19 cellular contexts compared by ENCODE assay signal in genomic region chr7:106609416-106609815, GRCh38. TPM values are rescaled to one million over a fixed set of nuclear protein-coding genes. Genes with fewer than 3 reads are reported as not detected.
A peak's percentile ranks its signal among the peaks of the same experiment; 100 is the strongest.
DNase-seq lines count a peak whose midpoint lies in the region; ATAC-seq, FAIRE-seq and TF ChIP-seq lines count a peak whose summit lies in the region.
"Had no signal": no experiment of that assay in that cellular context is flagged by ENCODE, and none has a peak within 500 bp of the region (broad histone marks: within the 10 kb centered on the region; RNA-seq: fewer than 3 reads in every experiment).

No MANE protein-coding gene starts in this region.

- H2AFZ ChIP-seq in ACC112 (ENCODE audit: low read length, unreplicated experiment): peak overlapping the region; percentile 81
- peak overlapping the region; percentile 80 for H2AFZ ChIP-seq in IMR-90 (replicated peaks; ENCODE audit: low read length, poor library complexity)

- WGBS in IMR-90 (ENCODE audit: extremely low coverage in 2 of 2, insufficient read length in 1 of 2), 2 experiments: 74% methylated on average over 4 of the region's 5 CpGs; no CpG with 5 or more reads in 1 of the 2 experiments

- peaks cover 55% of the 10 kb centered on the region for H3K4me1 ChIP-seq in ACC112 (ENCODE audit: control insufficient read depth, insufficient read depth, low read length, unreplicated experiment)
- peaks cover 17% of the 10 kb centered on the region for H3K4me1 ChIP-seq in IMR-90 (ENCODE audit: control insufficient read depth, insufficient read depth, low read length)

- H2BK15ac ChIP-seq in IMR-90 (ENCODE audit: low read depth, low read length): peak overlapping the region; percentile 100

- H3K36me3 ChIP-seq in ACC112 (ENCODE audit: insufficient read depth, low read length): no peaks in the 10 kb centered on the region
- H3K36me3 ChIP-seq in IMR-90 (ENCODE audit: control insufficient read depth, insufficient read depth, low read length): no peaks in the 10 kb centered on the region
- no peaks in the 10 kb centered on the region for H3K36me3 ChIP-seq in bronchial epithelial cell (ENCODE audit: control insufficient read depth, insufficient read depth, low read length)
- H3K36me3 ChIP-seq in kidney epithelial cell (ENCODE audit: control insufficient read depth, insufficient read depth, low read length): no peaks in the 10 kb centered on the region
- H3K36me3 ChIP-seq: Peyer's patch, tibial nerve had no signal

- H3K9me3 ChIP-seq in IMR-90 (ENCODE audit: control insufficient read depth, insufficient read depth, low read length): peaks cover 6% of the 10 kb centered on the region

- H3K27ac ChIP-seq in ACC112 (ENCODE audit: low read depth, low read length) (peak overlapping the region; percentile 88), IMR-90 (ENCODE audit: insufficient read depth, low read length) (peak overlapping the region; percentile 75)
- H3K27ac ChIP-seq: HL-60, tibial nerve had no signal

- H3K14ac ChIP-seq in IMR-90 (replicated peaks; ENCODE audit: low read depth, low read length): peak overlapping the region; percentile 98

- peak overlapping the region; percentile 98 for H2BK20ac ChIP-seq in IMR-90 (ENCODE audit: low read depth, low read length)

- FAIRE-seq in bronchial epithelial cell (lab: Jason Lieb, UNC): no peak
- FAIRE-seq: G401.6 had no signal

- peak overlapping the region; percentile 98 for H4K91ac ChIP-seq in IMR-90 (ENCODE audit: insufficient read depth, low read depth, low read length)

- dilution Hi-C loops in IMR-90 (cut with HindIII; ENCODE audit: low sequenced_read_pairs, unreplicated experiment): no loop called here

- H2BK5ac ChIP-seq in IMR-90 (ENCODE audit: low read depth, low read length, poor library complexity, severe bottlenecking): peak overlapping the region; percentile 96

- peak; percentile 91 for DNase-seq in IMR-90
- peak; percentile 86 for DNase-seq in bronchial epithelial cell (ENCODE audit: low read depth)
- DNase-seq in kidney epithelial cell (ENCODE audit: low read depth): peak; percentile 44
- no peak for DNase-seq in NCI-H1048 (lab: John Stamatoyannopoulos, UW)
- no peak for DNase-seq in activated gamma-delta T cell treated with Interleukin-2 at 50 U/mL for 16 hours
- DNase-seq: activated naive CD8-positive, alpha-beta T cell treated with anti-CD3 and anti-CD28 coated beads, Interleukin-2, amount 50 U/mL, for 24 hours; AML-193; endodermal cell; NCI-H345; stimulated activated CD4-positive, alpha-beta T cell treated with anti-CD3 and anti-CD28 coated beads, Interleukin-12 subunit alpha, Interleukin-12 subunit beta, amount 100 ng/mL, for 4 hours; T1000 had no signal

- H3K9me1 ChIP-seq in IMR-90 (ENCODE audit: insufficient read depth, low read length): peaks cover 12% of the 10 kb centered on the region; the same call in 1 of the 2 replicates

- no peaks in the 10 kb centered on the region for H4K20me1 ChIP-seq in IMR-90 (ENCODE audit: insufficient read depth, low read length)

- POLR2A ChIA-PET in IMR-90 (lab: Charles Lee; ENCODE audit: unreplicated experiment): no interaction called here

- TF ChIP-seq POLR2A in IMR-90 (IDR thresholded peaks at IDR 0.05; ENCODE audit: low read depth, low read length): no peak

- in situ Hi-C loops in IMR-90 (cut with MboI; ENCODE audit: low sequenced_read_pairs): no loop called here

- peaks cover 0 to 9% of the 10 kb centered on the region in 2 experiments; a peak in 2 of 4 replicates for H3K79me1 ChIP-seq in IMR-90 (ENCODE audit: low read depth in 1 of 2, low read length in 2 of 2)

- peak overlapping the region; percentile 89 for H2AK9ac ChIP-seq in IMR-90 (replicated peaks; ENCODE audit: low read depth, low read length, poor library complexity)

- TF ChIP-seq CTCF in IMR-90 (conservative IDR thresholded peaks at IDR 0.05; ENCODE audit: low read depth, low read length): no peak
- TF ChIP-seq CTCF in bronchial epithelial cell (IDR thresholded peaks at IDR 0.05; ENCODE audit: insufficient read depth, low read length, severe bottlenecking): no peak
- TF ChIP-seq CTCF in kidney epithelial cell (IDR thresholded peaks at IDR 0.05; ENCODE audit: insufficient read depth, low read length, poor library complexity, severe bottlenecking): no peak

- H2AK5ac ChIP-seq in IMR-90 (ENCODE audit: low read depth, low read length): peak overlapping the region; percentile 98

- H2BK120ac ChIP-seq in IMR-90 (ENCODE audit: low read depth, low read length): peak overlapping the region; percentile 99

- peak overlapping the region; percentile 94; the same call in 1 of the 2 replicates for H3K18ac ChIP-seq in IMR-90 (ENCODE audit: low read depth, low read length)

- H3K4ac ChIP-seq in IMR-90 (ENCODE audit: low read depth, low read length): peak overlapping the region; percentile 99

- peak overlapping the region; percentile 13; the same call in 1 of the 2 replicates for H3K4me2 ChIP-seq in IMR-90 (ENCODE audit: low read depth, low read length)

- peak overlapping the region; percentile 96 for H3K23ac ChIP-seq in IMR-90 (ENCODE audit: low read depth, low read length)

- peak overlapping the region; percentile 86 to 98 for H4K8ac ChIP-seq in IMR-90 (ENCODE audit: low read depth in 2 of 2, low read length in 2 of 2)

- H3K4me3 ChIP-seq in ACC112 (ENCODE audit: low read depth, low read length) (peak overlapping the region; percentile 28; the same call in 1 of the 2 replicates), IMR-90 (ENCODE audit: insufficient read depth, low read depth, low read length) (no peak overlapping the region), bronchial epithelial cell (ENCODE audit: low read depth, low read length) (no peak overlapping the region), kidney epithelial cell (ENCODE audit: low read depth, low read length) (no peak overlapping the region)
- H3K4me3 ChIP-seq: Peyer's patch, tibial nerve had no signal

- CTCF ChIA-PET in IMR-90 (lab: Yijun Ruan, JAX): no interaction called here

- no peak overlapping the region for H3K9ac ChIP-seq in IMR-90 (ENCODE audit: low read depth, low read length)

- H4K5ac ChIP-seq in IMR-90 (ENCODE audit: low read depth, low read length): peak overlapping the region; percentile 87

- no peaks in the 10 kb centered on the region for H3K79me2 ChIP-seq in ACC112 (ENCODE audit: control insufficient read depth, insufficient read depth, low read length, unreplicated experiment)

- no TSS peak for BruUV-seq in IMR-90 (replicated peaks; lab: Mats Ljungman, UMichigan)

- peak overlapping the region; percentile 81 for H3K56ac ChIP-seq in IMR-90 (ENCODE audit: extremely low read depth, insufficient read depth, low read length)

- ATAC-seq in IMR-90 (ENCODE audit: low read depth) (peak; percentile 82), HG02981 (IDR thresholded peaks at IDR 0.05; ENCODE audit: unreplicated experiment) (no peak), HG02938 (IDR thresholded peaks at IDR 0.05; ENCODE audit: unreplicated experiment) (no peak)
- ATAC-seq: activated naive CD8-positive, alpha-beta T cell treated with anti-CD3 and anti-CD28 coated beads, Interleukin-2, amount 50 U/mL, for 24 hours; natural killer cell treated with Interleukin-12 subunit alpha and Interleukin-12 subunit beta and Interleukin-15 and Interleukin-18, amount 100 ng/mL, for 72 hours had no signal

- intact Hi-C loops in IMR-90 (cut with micrococcal nuclease): no loop called here

- TF ChIP-seq RAD21 in IMR-90 (IDR thresholded peaks at IDR 0.05; ENCODE audit: low read length): no peak

- H3K27me3 ChIP-seq in ACC112 (ENCODE audit: insufficient read depth, low read length) (no peaks in the 10 kb centered on the region), IMR-90 (ENCODE audit: control insufficient read depth, insufficient read depth, low read length) (no peaks in the 10 kb centered on the region), bronchial epithelial cell (ENCODE audit: control insufficient read depth, insufficient read depth, low read length) (no peaks in the 10 kb centered on the region), kidney epithelial cell (ENCODE audit: control insufficient read depth, insufficient read depth, low read length) (no peaks in the 10 kb centered on the region)
- H3K27me3 ChIP-seq: Peyer's patch, tibial nerve had no signal

TF ChIP-seq in IMR-90, 13 proteins besides CTCF, POLR2A, EP300 and RAD21:
- TF ChIP-seq FOS (IDR thresholded peaks at IDR 0.05; ENCODE audit: low read depth, low read length) (peak; percentile 54), BHLHE40 (IDR thresholded peaks at IDR 0.05; ENCODE audit: low read depth, low read length) (no peak)

RNA-seq across cellular contexts. Expression of gene CCDC71L, which starts 51.5 kb away (rescaled TPM):
- total RNA-seq in IMR-90 (2012; rRNA removed) (19.2 and 20.6 TPM in 2 replicates), bronchial epithelial cell (6.6 and 11.6 TPM in 2 replicates), kidney epithelial cell (26.2 and 32.1 TPM in 2 replicates)
- polyA plus RNA-seq in IMR-90 (2012; rRNA removed): 19.7 and 23.8 TPM in 2 replicates
- polyA plus RNA-seq in IMR-90 (2012; cell fraction: cytosol; rRNA removed): 21.1 and 39.8 TPM in 2 replicates
- polyA plus RNA-seq in IMR-90 (2012; cell fraction: nucleus; rRNA removed; ENCODE audit: low replicate concordance): 8.1 and 11.2 TPM in 2 replicates

Comparison
In these comparisons a context has a peak if more than half of its experiments do, and no peak if none do; other contexts are left out.
1. DNase-seq: peak in IMR-90 (single experiment), bronchial epithelial cell (single experiment) and kidney epithelial cell (single experiment); none in NCI-H1048 (single experiment) and activated gamma-delta T cell treated with Interleukin-2 at 50 U/mL for 16 hours (single experiment).